ENCODE assay signal across 8 cellular contexts in the genomic region with DNA sequence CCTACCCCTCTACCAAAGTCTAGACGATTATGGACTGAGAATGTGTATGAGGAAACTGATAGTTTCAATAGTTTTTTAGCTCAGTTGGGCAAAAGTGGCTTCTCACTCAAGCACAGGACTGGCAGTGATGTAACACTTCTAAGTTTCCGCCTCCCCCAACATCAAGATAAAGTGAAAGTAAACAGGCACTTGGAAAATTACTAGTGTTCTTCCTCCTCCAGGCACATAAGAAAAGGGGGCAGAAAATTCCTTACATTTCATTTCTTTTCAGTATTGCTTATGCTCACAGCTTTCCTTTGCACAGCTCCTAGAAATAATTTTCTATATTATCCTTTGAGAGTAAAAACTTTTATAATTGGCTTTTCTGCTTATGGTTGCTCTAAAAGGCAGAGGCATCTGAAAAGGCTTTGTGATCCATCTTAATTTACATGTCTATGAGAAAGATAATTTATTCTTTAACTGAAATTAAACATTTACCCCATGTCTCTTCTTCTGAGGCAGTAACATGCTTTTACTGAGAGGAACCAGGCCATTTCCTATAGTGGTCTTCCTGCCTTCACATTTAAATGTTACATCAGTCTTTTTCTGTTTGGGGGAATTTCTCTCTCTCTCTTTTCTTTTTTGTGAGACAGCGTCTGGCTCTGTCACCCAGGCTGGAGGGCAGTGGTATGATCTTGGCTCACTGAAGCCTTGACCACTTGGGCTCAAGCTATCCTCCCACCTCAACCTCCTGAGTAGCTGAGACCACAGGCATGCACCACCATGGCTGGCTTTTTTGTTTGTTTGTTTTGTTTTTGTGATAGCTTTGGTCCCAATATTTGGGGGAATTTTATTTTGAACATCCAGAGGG.
DNase-seq lines count a peak whose midpoint lies in the region; ATAC-seq and TF ChIP-seq lines count a peak whose summit lies in the region.

No MANE protein-coding gene starts in this region.

- no peak for TF ChIP-seq CTCF in osteocyte (IDR thresholded peaks at IDR 0.05)

- peak overlapping the region; percentile 54 for H3K4me3 Mint-ChIP-seq in osteocyte (ENCODE audit: unreplicated experiment)

- H3K4me1 Mint-ChIP-seq in osteocyte (ENCODE audit: unreplicated experiment): peaks cover 33% of the 10 kb centered on the region

- no peaks in the 10 kb centered on the region for H3K9me3 Mint-ChIP-seq in osteocyte (ENCODE audit: unreplicated experiment)

- DNase-seq in AML-193 (lab: John Stamatoyannopoulos, UW) (peak; percentile 88 to 90), NCI-H69 (lab: John Stamatoyannopoulos, UW) (peak; percentile 25), fibroblast of the conjunctiva (ENCODE audit: low read depth) (peak; percentile 66), osteocyte (ENCODE audit: extremely low spot score, unreplicated experiment) (no peak), ecto neural progenitor cell (ENCODE audit: low spot score) (no peak)
- peak; percentile 40 to 41 for DNase-seq in activated T-cell treated with anti-CD3 and anti-CD28 coated beads, Interleukin-2, amount 50 U/mL, for 48 hours

- H3K36me3 Mint-ChIP-seq in osteocyte (ENCODE audit: unreplicated experiment): no peaks in the 10 kb centered on the region

- peak overlapping the region; percentile 99 for H3K27ac Mint-ChIP-seq in osteocyte (ENCODE audit: unreplicated experiment)

- ATAC-seq in GM18519 (IDR thresholded peaks at IDR 0.05; ENCODE audit: low FRiP score, unreplicated experiment) (peak; percentile 80), HG02981 (IDR thresholded peaks at IDR 0.05; ENCODE audit: unreplicated experiment) (peak; percentile 80)

- no peaks in the 10 kb centered on the region for H3K27me3 Mint-ChIP-seq in osteocyte (ENCODE audit: unreplicated experiment)

Comparison
In these comparisons a context has a peak if more than half of its experiments do, and no peak if none do; other contexts are left out.
1. DNase-seq: peak in AML-193 (2 of 2), NCI-H69 (single experiment), activated T-cell treated with anti-CD3 and anti-CD28 coated beads, Interleukin-2, amount 50 U/mL, for 48 hours (2 of 2) and fibroblast of the conjunctiva (single experiment); none in osteocyte (single experiment) and ecto neural progenitor cell (single experiment).